In genomic region chr5:139740138-139740992, GRCh38 we compare ENCODE assay signal across 20 cellular contexts. TPM values are rescaled to one million over a fixed set of nuclear protein-coding genes. Genes with fewer than 3 reads are reported as not detected.
DNase-seq lines count a peak whose midpoint lies in the region; ATAC-seq and TF ChIP-seq lines count a peak whose summit lies in the region.
"Had no signal": no experiment of that assay in that cellular context is flagged by ENCODE, and none has a peak within 500 bp of the region (broad histone marks: within the 10 kb centered on the region; RNA-seq: fewer than 3 reads in every experiment).

No MANE protein-coding gene starts in this region.

- intact Hi-C loops in A673 (cut with micrococcal nuclease; ENCODE audit: unreplicated experiment) = no loop called here

- no peaks in the 10 kb centered on the region for H3K27me3 Mint-ChIP-seq in chondrocyte (ENCODE audit: low read depth)
- H3K27me3 Mint-ChIP-seq: activated CD4-positive, alpha-beta memory T cell treated with anti-CD3 and anti-CD28 coated beads for 36 hours; activated naive CD8-positive, alpha-beta T cell treated with anti-CD3 and anti-CD28 coated beads, Interleukin-2, amount 50 U/mL, for 24 hours had no signal

- H3K36me3 ChIP-seq in neuronal stem cell (replicated peaks in 1 of 2; ENCODE audit: control insufficient read depth in 2 of 2, insufficient read depth in 2 of 2, low read length in 2 of 2) = no peaks in the 10 kb centered on the region
- no peaks in the 10 kb centered on the region for H3K36me3 ChIP-seq in A673 (ENCODE audit: insufficient read depth, low read length, poor library complexity, severe bottlenecking)
- H3K36me3 ChIP-seq: gastrocnemius medialis had no signal

- H2BK12ac ChIP-seq in neuronal stem cell (ENCODE audit: low read length) = peak overlapping the region; percentile 2

- H3K4me3 Mint-ChIP-seq in chondrocyte (ENCODE audit: unreplicated experiment) = no peak overlapping the region
- H3K4me3 Mint-ChIP-seq: activated CD4-positive, alpha-beta memory T cell treated with anti-CD3 and anti-CD28 coated beads for 36 hours; activated naive CD8-positive, alpha-beta T cell treated with anti-CD3 and anti-CD28 coated beads, Interleukin-2, amount 50 U/mL, for 24 hours had no signal

- H2AFZ ChIP-seq in neuronal stem cell (ENCODE audit: low read length) = no peak overlapping the region

- peak overlapping the region; percentile 32 for H3K18ac ChIP-seq in neuronal stem cell (ENCODE audit: low read length)

- H2BK120ac ChIP-seq in neuronal stem cell (ENCODE audit: low read depth, low read length) = no peak overlapping the region

- H2BK15ac ChIP-seq in neuronal stem cell (ENCODE audit: low read length) = peak overlapping the region; percentile 71

- no peaks in the 10 kb centered on the region for H3K79me1 ChIP-seq in neuronal stem cell (ENCODE audit: low read depth, low read length)

- POLR2A ChIA-PET in GM10248 (lab: Yijun Ruan, JAX) (no interaction called here), A673 (lab: Charles Lee; ENCODE audit: low non-redundant PET) (no interaction called here)

- no CpG with 5 or more reads among the region's 19 CpGs for WGBS in neuronal stem cell (ENCODE audit: extremely low coverage in 2 of 2, insufficient read length in 2 of 2, insufficient replicate concordance in 1 of 2), 2 donors

- peak; percentile 60 for DNase-seq in GM10248 (ENCODE audit: extremely low spot score)
- DNase-seq in NCI-H1694 treated with DMSO at 0.1 percent for 48 hours (lab: John Stamatoyannopoulos, UW) = peak; percentile 44
- no peak for DNase-seq in chondrocyte (ENCODE audit: low spot score)
- DNase-seq in neuronal stem cell (ENCODE audit: low spot score) = no peak
- DNase-seq in UCSD-AML1 (lab: John Stamatoyannopoulos, UW; ENCODE audit: unreplicated experiment) = no peak
- DNase-seq in A673 (ENCODE audit: low spot score) = no peak
- no peak for DNase-seq in GOT3 (lab: John Stamatoyannopoulos, UW)
- DNase-seq: activated CD4-positive, alpha-beta memory T cell treated with anti-CD3 and anti-CD28 coated beads for 36 hours; activated naive CD8-positive, alpha-beta T cell treated with anti-CD3 and anti-CD28 coated beads, Interleukin-2, amount 50 U/mL, for 24 hours; activated T-cell treated with anti-CD3 and anti-CD28 coated beads, Interleukin-2, amount 50 U/mL, for 48 hours; gastrocnemius medialis; immature natural killer cell; NCI-H1436; NCI-H524 treated with DMSO at 0.1 percent for 48 hours; occipital lobe; SK-N-SH; stimulated activated naive CD8-positive, alpha-beta T cell treated with anti-CD3 and anti-CD28 coated beads, Interleukin-15, Interleukin-2, amounts not matched to agents 100 U/mL and 50 U/mL, for 24 hours had no signal

- TF ChIP-seq CTCF in GM10248 (IDR thresholded peaks at IDR 0.05; ENCODE audit: control extremely low read depth, extremely low read depth, low read depth, missing control alignments) (no peak), chondrocyte (IDR thresholded peaks at IDR 0.05) (no peak), A673 (conservative IDR thresholded peaks at IDR 0.05; ENCODE audit: low read depth, low read length) (no peak)

- no peaks in the 10 kb centered on the region for H3K9me3 Mint-ChIP-seq in chondrocyte (ENCODE audit: low read depth)
- H3K9me3 Mint-ChIP-seq: activated CD4-positive, alpha-beta memory T cell treated with anti-CD3 and anti-CD28 coated beads for 36 hours; activated naive CD8-positive, alpha-beta T cell treated with anti-CD3 and anti-CD28 coated beads, Interleukin-2, amount 50 U/mL, for 24 hours; immature natural killer cell had no signal

- H3K27ac Mint-ChIP-seq in chondrocyte (ENCODE audit: unreplicated experiment) = peak overlapping the region; percentile 88
- H3K27ac Mint-ChIP-seq: activated CD4-positive, alpha-beta memory T cell treated with anti-CD3 and anti-CD28 coated beads for 36 hours; activated naive CD8-positive, alpha-beta T cell treated with anti-CD3 and anti-CD28 coated beads, Interleukin-2, amount 50 U/mL, for 24 hours had no signal

- H3K4me2 ChIP-seq in neuronal stem cell (ENCODE audit: insufficient read depth, low read length, poor library complexity, severe bottlenecking) = no peak overlapping the region
- H3K4me2 ChIP-seq: smooth muscle cell had no signal

- no peak overlapping the region for H2BK5ac ChIP-seq in neuronal stem cell (ENCODE audit: low read length)

- no peak overlapping the region for H3K4ac ChIP-seq in neuronal stem cell (ENCODE audit: low read length)

- H3K4me3 ChIP-seq in neuronal stem cell (ENCODE audit: low read length in 2 of 2) (no peak overlapping the region), A673 (ENCODE audit: low read depth, low read length, poor library complexity, severe bottlenecking) (no peak overlapping the region)
- H3K4me3 ChIP-seq: gastrocnemius medialis, smooth muscle cell had no signal

- H3K27ac ChIP-seq in neuronal stem cell (replicated peaks; ENCODE audit: low read length) (no peak overlapping the region), A673 (ENCODE audit: low read depth, low read length, poor library complexity, severe bottlenecking) (no peak overlapping the region)
- H3K27ac ChIP-seq: gastrocnemius medialis had no signal

- CTCF ChIA-PET in GM10248 (lab: Yijun Ruan, JAX) (interaction anchor here (0.8 to 4.8 kb wide), 9 partner anchors 7 to 228 kb away, joined by 3 to 43 read pairs (median 5); no protein-coding TSS in a partner anchor), A673 (lab: Charles Lee) (no interaction called here)

- H3K9me3 ChIP-seq in neuronal stem cell (replicated peaks in 1 of 2; ENCODE audit: control insufficient read depth in 2 of 2, insufficient read depth in 1 of 2, low read depth in 1 of 2, low read length in 2 of 2) = peaks cover 0 to 3% of the 10 kb centered on the region in 2 donors
- H3K9me3 ChIP-seq in A673 (ENCODE audit: low read depth, low read length, poor library complexity, severe bottlenecking) = no peaks in the 10 kb centered on the region
- H3K9me3 ChIP-seq: gastrocnemius medialis, SK-N-SH had no signal

- H4K8ac ChIP-seq in neuronal stem cell (ENCODE audit: low read depth, low read length) = no peak overlapping the region

- no peak for ATAC-seq in HG03565 (IDR thresholded peaks at IDR 0.05; ENCODE audit: unreplicated experiment)
- ATAC-seq: activated naive CD8-positive, alpha-beta T cell treated with anti-CD3 and anti-CD28 coated beads, Interleukin-2, amount 50 U/mL, for 24 hours; gastrocnemius medialis; stimulated activated naive CD8-positive, alpha-beta T cell treated with anti-CD3 and anti-CD28 coated beads, Interleukin-15, Interleukin-2, amounts not matched to agents 100 U/mL and 50 U/mL, for 24 hours had no signal

- no peak overlapping the region for H3K9ac ChIP-seq in neuronal stem cell (ENCODE audit: low read depth, low read length, poor library complexity)
- H3K9ac ChIP-seq: SK-N-SH had no signal

- no TSS peak for BruUV-seq in A673 (replicated peaks; lab: Mats Ljungman, UMichigan)

- H3K4me1 ChIP-seq in neuronal stem cell (ENCODE audit: control insufficient read depth in 2 of 2, insufficient read depth in 1 of 2, low read depth in 1 of 2, low read length in 2 of 2) = peaks cover 16 to 20% of the 10 kb centered on the region in 2 donors
- peaks cover 25% of the 10 kb centered on the region for H3K4me1 ChIP-seq in A673 (ENCODE audit: insufficient read depth, low read length, poor library complexity, severe bottlenecking)
- H3K4me1 ChIP-seq: gastrocnemius medialis had no signal

- no peak overlapping the region for H3K23ac ChIP-seq in neuronal stem cell (ENCODE audit: low read depth, low read length, poor library complexity)

- H3K14ac ChIP-seq in neuronal stem cell (ENCODE audit: low read length) = peak overlapping the region; percentile 5

- H3K4me1 Mint-ChIP-seq in chondrocyte (ENCODE audit: low read depth) = peaks cover 70% of the 10 kb centered on the region

- H4K91ac ChIP-seq in neuronal stem cell (ENCODE audit: low read depth, low read length, poor library complexity) = no peak overlapping the region

- H3K36me3 Mint-ChIP-seq in chondrocyte (ENCODE audit: low read depth) = no peaks in the 10 kb centered on the region
- H3K36me3 Mint-ChIP-seq: activated CD4-positive, alpha-beta memory T cell treated with anti-CD3 and anti-CD28 coated beads for 36 hours; immature natural killer cell had no signal

- peak overlapping the region; percentile 59 for H2AK5ac ChIP-seq in neuronal stem cell (ENCODE audit: low read depth, low read length)

- H3K27me3 ChIP-seq in neuronal stem cell (ENCODE audit: control insufficient read depth in 3 of 3, insufficient read depth in 3 of 3, low read depth in 1 of 3, low read length in 3 of 3) (no peaks in the 10 kb centered on the region), A673 (replicated peaks; ENCODE audit: insufficient read depth, low read depth, low read length, poor library complexity) (no peaks in the 10 kb centered on the region)
- H3K27me3 ChIP-seq: gastrocnemius medialis had no signal

RNA-seq across cellular contexts. Expression of gene PSD2, which starts 55.2 kb away (rescaled TPM):
- total RNA-seq in chondrocyte (0.47 to 1.5 TPM (median 0.82 TPM) in 3 replicates), A673 (2021) (0.26 and 0.70 TPM in 2 replicates)
- polyA plus RNA-seq in neuronal stem cell (2013, experiment 1 of 2) = 0.92 TPM
- 0.93 TPM for polyA plus RNA-seq in neuronal stem cell (2013, experiment 2 of 2)
- total RNA-seq: activated CD4-positive, alpha-beta memory T cell treated with anti-CD3 and anti-CD28 coated beads for 36 hours; endothelial cell of umbilical vein had no signal
- polyA plus RNA-seq: endothelial cell of umbilical vein had no signal

Comparison
In these comparisons a context has a peak if more than half of its experiments do, and no peak if none do; other contexts are left out.
1. DNase-seq: peak in GM10248 (single experiment) and NCI-H1694 treated with DMSO at 0.1 percent for 48 hours (single experiment); none in chondrocyte (single experiment), neuronal stem cell (single experiment), UCSD-AML1 (single experiment), A673 (single experiment) and GOT3 (single experiment).